ENCODE assay signal across 8 cellular contexts in genomic region chr7:29194206-29194593, GRCh38. TPM values are rescaled to one million over a fixed set of nuclear protein-coding genes. Genes with fewer than 3 reads are reported as not detected.
A peak's percentile ranks its signal among the peaks of the same experiment; 100 is the strongest.
DNase-seq lines count a peak whose midpoint lies in the region; ATAC-seq and TF ChIP-seq lines count a peak whose summit lies in the region.

No MANE protein-coding gene starts in this region.

- no peak for TF ChIP-seq CTCF in BE2C (IDR thresholded peaks at IDR 0.05; ENCODE audit: low read depth, low read length)
- TF ChIP-seq CTCF in astrocyte of the spinal cord (IDR thresholded peaks at IDR 0.05; ENCODE audit: low read depth, low read length) = no peak
- no peak for TF ChIP-seq CTCF in kidney epithelial cell (IDR thresholded peaks at IDR 0.05; ENCODE audit: insufficient read depth, low read length, poor library complexity, severe bottlenecking)
- no peak for TF ChIP-seq CTCF in stomach (IDR thresholded peaks at IDR 0.05)

- H3K9me3 ChIP-seq in BE2C = no peaks in the 10 kb centered on the region
- H3K9me3 ChIP-seq in HUES48 (ENCODE audit: control insufficient read depth, insufficient read depth, low read length) = no peaks in the 10 kb centered on the region
- H3K9me3 ChIP-seq in stomach = no peaks in the 10 kb centered on the region

- no peaks in the 10 kb centered on the region for H3K36me3 ChIP-seq in BE2C
- H3K36me3 ChIP-seq in HUES48 (ENCODE audit: control insufficient read depth, insufficient read depth, low read length) = no peaks in the 10 kb centered on the region
- H3K36me3 ChIP-seq in kidney epithelial cell (ENCODE audit: control insufficient read depth, insufficient read depth, low read length) = no peaks in the 10 kb centered on the region
- no peaks in the 10 kb centered on the region for H3K36me3 ChIP-seq in stomach

- 0 to 3% (median 3%) methylated on average over 15 to 39 of the region's 40 CpGs for WGBS in stomach, 5 donors

- in situ Hi-C loops in astrocyte of the spinal cord (cut with HindIII; ENCODE audit: low sequenced_read_pairs) (no loop called here), KBM-7 (cut with MboI; ENCODE audit: low pct_unique_long_range_greater_than_20kb, low sequenced_read_pairs) (no loop called here)

- H3K4me3 ChIP-seq in BE2C (ENCODE audit: low read depth, low read length) = peak overlapping the region; percentile 45
- H3K4me3 ChIP-seq in HUES48 (ENCODE audit: low read depth, low read length) = peak overlapping the region; percentile 74
- peak overlapping the region; percentile 33 for H3K4me3 ChIP-seq in astrocyte of the spinal cord (ENCODE audit: low read depth, low read length)
- peak overlapping the region; percentile 66 for H3K4me3 ChIP-seq in kidney epithelial cell (ENCODE audit: low read depth, low read length)
- H3K4me3 ChIP-seq in stomach = peak overlapping the region; percentile 63 to 90 (median 76)

- no peak overlapping the region for H3K9ac ChIP-seq in HUES48 (ENCODE audit: low read depth, low read length)

- H3K27ac ChIP-seq in HUES48 (ENCODE audit: low read depth, low read length) = no peak overlapping the region
- H3K27ac ChIP-seq in stomach = peak overlapping the region; percentile 72 to 85 (median 84)

- no peaks in the 10 kb centered on the region for H3K4me1 ChIP-seq in BE2C
- peaks cover 40% of the 10 kb centered on the region for H3K4me1 ChIP-seq in HUES48 (ENCODE audit: control insufficient read depth, insufficient read depth, low read length)
- H3K4me1 ChIP-seq in stomach = peaks cover 12 to 44% (median 38%) of the 10 kb centered on the region in 4 donors

- H3K27me3 ChIP-seq in BE2C = peaks cover 66% of the 10 kb centered on the region
- H3K27me3 ChIP-seq in HUES48 (ENCODE audit: control insufficient read depth, insufficient read depth, low read length) = peaks cover 84% of the 10 kb centered on the region
- peaks cover 14% of the 10 kb centered on the region for H3K27me3 ChIP-seq in kidney epithelial cell (ENCODE audit: control insufficient read depth, insufficient read depth, low read length)
- peaks cover 0 to 47% (median 12%) of the 10 kb centered on the region in 3 donors for H3K27me3 ChIP-seq in stomach

- DNase-seq in BE2C (peak; percentile 14), astrocyte of the spinal cord (ENCODE audit: low read depth, low spot score) (no peak), kidney epithelial cell (ENCODE audit: low read depth) (no peak), stomach (peak; percentile 27), KBM-7 (no peak)

- ATAC-seq in GM19467 (IDR thresholded peaks at IDR 0.05; ENCODE audit: unreplicated experiment) (no peak), GM19324 (IDR thresholded peaks at IDR 0.05; ENCODE audit: low FRiP score, unreplicated experiment) (no peak)

- intact Hi-C loops in stomach (cut with DNase I; ENCODE audit: low total_unique reads) = no loop called here

- TF ChIP-seq POLR2A in stomach (IDR thresholded peaks at IDR 0.05) = no peak

- TF ChIP-seq EP300 in stomach (IDR thresholded peaks at IDR 0.05) = no peak

RNA-seq across cellular contexts. Expression of gene CHN2, which starts 0.4 kb away (rescaled TPM):
- not detected for polyA plus RNA-seq in BE2C (2012; ENCODE audit: insufficient read depth, insufficient read length, low read depth)
- total RNA-seq in kidney epithelial cell (3.6 and 5.7 TPM in 2 replicates), stomach (10 to 100 TPM; 12.5 to 47.8 (median 23.2) TPM)
- polyA plus RNA-seq in stomach = 1 to 10 TPM; 2.4 to 7.8 (median 5.2) TPM

RNA-seq across cellular contexts. Expression of gene CPVL, which starts 47.9 kb away (rescaled TPM):
- 2.7 TPM for polyA plus RNA-seq in BE2C (2012; ENCODE audit: insufficient read depth, insufficient read length, low read depth)
- 19.1 and 25.9 TPM in 2 replicates for total RNA-seq in kidney epithelial cell
- total RNA-seq in stomach = 10 to 100 TPM in 2 of 5 donors, not detected in 3; 22.8 to 24.3 TPM
- 10 to 100 TPM in 1 of 3 donors, 1 to 10 TPM in 2; 4.1 to 17.5 (median 4.8) TPM for polyA plus RNA-seq in stomach

Comparison
In these comparisons a context has a peak if more than half of its experiments do, and no peak if none do; other contexts are left out.
1. DNase-seq: peak in BE2C (single experiment) and stomach (single experiment); none in astrocyte of the spinal cord (single experiment), kidney epithelial cell (single experiment) and KBM-7 (single experiment).
2. Peak in every context shown above with its lines, with median percentiles within 50 percentile points of each other: H3K4me3 ChIP-seq.